Comparison of ENCODE assay signal across 10 cellular contexts in the genomic region with DNA sequence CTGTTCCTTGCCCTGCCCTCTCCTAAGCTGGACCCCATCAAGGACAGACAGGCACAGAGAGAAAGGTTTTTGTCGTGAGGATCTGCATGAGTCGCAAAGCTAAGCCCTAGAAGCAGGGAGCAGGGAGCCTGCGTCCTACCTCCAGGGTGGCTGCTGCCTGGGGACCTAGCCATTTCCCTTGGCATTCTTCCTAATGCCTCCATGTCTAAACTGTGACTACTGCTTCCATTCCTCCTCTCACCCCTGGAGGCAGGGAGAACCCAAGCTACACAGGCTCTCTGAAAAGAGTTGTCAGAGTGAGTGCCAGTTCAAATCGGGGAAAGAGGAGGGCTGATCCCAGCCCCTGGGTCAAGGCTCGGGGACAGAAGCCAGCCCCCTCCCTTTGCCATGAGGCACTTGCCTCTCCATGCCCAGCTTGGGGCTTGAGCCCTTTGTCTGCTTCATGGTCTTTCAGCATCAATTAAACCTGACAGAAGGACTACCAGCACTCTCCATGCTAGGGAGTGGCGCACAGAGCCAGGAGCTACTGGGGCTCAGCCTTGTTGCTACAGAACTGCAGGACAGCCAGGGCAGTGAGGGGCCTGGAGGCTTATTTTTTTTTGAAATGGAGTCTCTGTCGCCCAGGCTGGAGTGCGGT. TPM values are rescaled to one million over a fixed set of nuclear protein-coding genes. Genes with fewer than 3 reads are reported as not detected.
DNase-seq lines count a peak whose midpoint lies in the region; ATAC-seq and TF ChIP-seq lines count a peak whose summit lies in the region.
"Had no signal": no experiment of that assay in that cellular context is flagged by ENCODE, and none has a peak within 500 bp of the region (broad histone marks: within the 10 kb centered on the region; RNA-seq: fewer than 3 reads in every experiment).

No MANE protein-coding gene starts in this region.

- intact Hi-C loops in Panc1 (cut with micrococcal nuclease; ENCODE audit: unreplicated experiment) = no loop called here
- intact Hi-C loops in prostate gland (cut with DNase I) = loop anchor here (5.0 kb wide), 1 partner anchor 36 kb away; no protein-coding TSS in a partner anchor

- H3K27me3 ChIP-seq in Panc1 (ENCODE audit: control insufficient read depth, insufficient read depth, low read length) (no peaks in the 10 kb centered on the region), prostate gland (replicated peaks; ENCODE audit: insufficient read depth) (no peaks in the 10 kb centered on the region)

- peak overlapping the region; percentile 62 for H3K27ac ChIP-seq in Panc1 (ENCODE audit: low read length)
- peak overlapping the region in 1 of 2 donors; percentile 85 for H3K27ac ChIP-seq in coronary artery
- no peak overlapping the region for H3K27ac ChIP-seq in prostate gland

- WGBS in prostate gland = 67% methylated on average over 8 of the region's 8 CpGs

- H3K4me1 Mint-ChIP-seq in progenitor cell of endocrine pancreas (ENCODE audit: low read depth) = peaks cover 11% of the 10 kb centered on the region

- POLR2A ChIA-PET in Panc1 (lab: Charles Lee) = no interaction called here

- no peak for TF ChIP-seq POLR2A in prostate gland (IDR thresholded peaks at IDR 0.05)

- no peaks in the 10 kb centered on the region for H3K27me3 Mint-ChIP-seq in progenitor cell of endocrine pancreas

- peak overlapping the region; percentile 79 for H3K4me3 Mint-ChIP-seq in progenitor cell of endocrine pancreas (ENCODE audit: low read depth)

- H3K9me3 ChIP-seq in Panc1 (ENCODE audit: control insufficient read depth, insufficient read depth, low read depth, low read length) (no peaks in the 10 kb centered on the region), prostate gland (no peaks in the 10 kb centered on the region)

- H3K4me1 ChIP-seq in Panc1 (ENCODE audit: control insufficient read depth, insufficient read depth, low read length) (peaks cover 45% of the 10 kb centered on the region), prostate gland (replicated peaks) (peaks cover 29% of the 10 kb centered on the region)

- TF ChIP-seq CTCF in Panc1 (IDR thresholded peaks at IDR 0.05) (no peak), coronary artery (IDR thresholded peaks at IDR 0.05) (no peak), progenitor cell of endocrine pancreas (IDR thresholded peaks at IDR 0.05; ENCODE audit: unreplicated experiment) (no peak), prostate gland (IDR thresholded peaks at IDR 0.05) (no peak)

- in situ Hi-C loops in Panc1 (cut with HindIII; ENCODE audit: low pct_unique_long_range_greater_than_20kb, low sequenced_read_pairs) = no loop called here

- H3K36me3 ChIP-seq in Panc1 (ENCODE audit: control insufficient read depth, insufficient read depth, low read length) = no peaks in the 10 kb centered on the region
- H3K36me3 ChIP-seq in prostate gland = no peaks in the 10 kb centered on the region

- H3K4me3 ChIP-seq in Panc1 (ENCODE audit: low read depth in 2 of 2, low read length in 2 of 2) = no peak overlapping the region
- H3K4me3 ChIP-seq in coronary artery = peak overlapping the region; percentile 73
- H3K4me3 ChIP-seq in prostate gland = no peak overlapping the region

- no TSS peak for BruUV-seq in Panc1 (replicated peaks; lab: Mats Ljungman, UMichigan)

- no peaks in the 10 kb centered on the region for H3K9me3 Mint-ChIP-seq in progenitor cell of endocrine pancreas (ENCODE audit: low read depth)

- no peak overlapping the region for H3K27ac Mint-ChIP-seq in progenitor cell of endocrine pancreas

- CTCF ChIA-PET in Panc1 (lab: Charles Lee) = interaction anchor here (1.0 to 1.1 kb wide), 2 partner anchors 16 to 92 kb away, joined by 3 to 4 read pairs; no protein-coding TSS in a partner anchor

- H3K36me3 Mint-ChIP-seq in progenitor cell of endocrine pancreas (ENCODE audit: insufficient read depth) = no peaks in the 10 kb centered on the region

- DNase-seq in NCI-H748 (lab: John Stamatoyannopoulos, UW; ENCODE audit: unreplicated experiment) = peak; percentile 1
- DNase-seq in NCI-H748 treated with DMSO at 0.1 percent for 48 hours (lab: John Stamatoyannopoulos, UW) = no peak
- no peak for DNase-seq in Panc1 (ENCODE audit: low read depth, low spot score)
- DNase-seq in coronary artery (ENCODE audit: low spot score) = no peak
- no peak for DNase-seq in progenitor cell of endocrine pancreas (ENCODE audit: low spot score, unreplicated experiment)
- DNase-seq in COR-L47 (lab: John Stamatoyannopoulos, UW) = no peak
- DNase-seq in prostate gland (ENCODE audit: low spot score) = no peak
- DNase-seq: activated gamma-delta T cell, hippocampal formation had no signal

- ATAC-seq in Panc1 (no peak), GM21447 (IDR thresholded peaks at IDR 0.05; ENCODE audit: unreplicated experiment) (no peak)

RNA-seq across cellular contexts. Expression of a gene that starts 2.4 kb away (rescaled TPM):
- total RNA-seq in Panc1 (2021; ENCODE audit: unreplicated experiment) (37.2 TPM), progenitor cell of endocrine pancreas (30.6 and 32.1 TPM in 2 replicates), prostate gland (10 to 100 TPM; 14.3 to 61.3 TPM)
- 83.3 TPM for polyA plus RNA-seq in Panc1 (2012; ENCODE audit: insufficient read length)

RNA-seq across cellular contexts. Expression of a gene that starts 3.5 kb away (rescaled TPM):
- total RNA-seq in Panc1 (2021; ENCODE audit: unreplicated experiment) = 0.33 TPM
- 0.78 TPM for polyA plus RNA-seq in Panc1 (2012; ENCODE audit: insufficient read length)
- total RNA-seq in progenitor cell of endocrine pancreas = 1.8 and 1.9 TPM in 2 replicates
- 1 to 10 TPM in 1 of 2 donors, under 1 TPM in 1; 0.51 to 1.3 TPM for total RNA-seq in prostate gland

RNA-seq across cellular contexts. Expression of a gene that starts 11.3 kb away (rescaled TPM):
- total RNA-seq in Panc1 (2021; ENCODE audit: unreplicated experiment) (33.2 TPM), progenitor cell of endocrine pancreas (23.4 and 25.9 TPM in 2 replicates), prostate gland (10 to 100 TPM; 28.2 to 31.9 TPM)
- 29.8 TPM for polyA plus RNA-seq in Panc1 (2012; ENCODE audit: insufficient read length)

RNA-seq across cellular contexts. Expression of a gene that starts 40.6 kb away (rescaled TPM):
- total RNA-seq in Panc1 (2021; ENCODE audit: unreplicated experiment) (39.5 TPM), progenitor cell of endocrine pancreas (25.2 and 28.1 TPM in 2 replicates), prostate gland (10 to 100 TPM; 39.8 to 43.3 TPM)
- polyA plus RNA-seq in Panc1 (2012; ENCODE audit: insufficient read length) = 46.8 TPM

RNA-seq across cellular contexts. Expression of a gene that starts 41.0 kb away (rescaled TPM):
- total RNA-seq in Panc1 (2021; ENCODE audit: unreplicated experiment) (39.3 TPM), progenitor cell of endocrine pancreas (41.0 and 43.1 TPM in 2 replicates), prostate gland (10 to 100 TPM; 29.2 to 29.6 TPM)
- polyA plus RNA-seq in Panc1 (2012; ENCODE audit: insufficient read length) = 47.3 TPM
